In the genomic region with DNA sequence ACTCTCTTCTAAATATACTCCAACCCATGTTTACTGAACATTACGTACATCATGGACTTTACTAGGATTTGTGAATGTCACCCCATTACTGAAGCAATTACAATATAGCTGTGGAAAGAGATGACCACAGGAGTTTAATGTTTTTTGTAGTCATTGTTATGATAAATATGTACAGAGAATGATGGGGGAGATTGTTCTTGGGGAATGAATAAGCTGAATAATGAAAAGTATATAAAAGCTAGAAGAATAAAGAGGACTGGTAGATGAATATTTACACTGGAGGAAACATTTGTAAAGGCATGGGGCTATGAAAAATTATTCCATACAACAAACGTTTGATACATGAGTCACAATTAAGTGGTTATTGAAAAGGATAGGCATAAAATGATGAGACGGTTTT, we compare ENCODE assay signal across 35 cellular contexts.
"Had no signal": no experiment of that assay in that cellular context is flagged by ENCODE, and none has a peak within 500 bp of the region (broad histone marks: within the 10 kb centered on the region; RNA-seq: fewer than 3 reads in every experiment).

No MANE protein-coding gene starts in this region.

- H3K4me2 ChIP-seq: KMS-11 had no signal

- H3K36me3 ChIP-seq: MG63 had no signal

- H3K27ac ChIP-seq: KMS-11 had no signal

- H3K9ac ChIP-seq: KMS-11 had no signal

- H3K27me3 ChIP-seq: MG63 had no signal

- DNase-seq: Karpas-422, Kasumi-1, KG1, MG63, MM.1S, MV-4-11, NCI-H1048, NCI-H1092, NCI-H1092 treated with DMSO at 0.1 percent for 48 hours, NCI-H1105, NCI-H1105 treated with DMSO at 0.1 percent for 48 hours, NCI-H1417, NCI-H1417 treated with DMSO at 0.1 percent for 48 hours, NCI-H1436, NCI-H1436 treated with DMSO at 0.1 percent for 48 hours, NCI-H146, NCI-H1694, NCI-H1694 treated with DMSO at 0.1 percent for 48 hours, NCI-H187, NCI-H187 treated with DMSO at 0.1 percent for 48 hours, NCI-H1930, NCI-H2029, NCI-H2029 treated with DMSO at 0.1 percent for 48 hours, NCI-H2081, NCI-H2081 treated with DMSO at 0.1 percent for 48 hours, NCI-H2107, NCI-H2171, NCI-H2171 treated with DMSO at 0.1 percent for 48 hours, NCI-H2227 treated with DMSO at 0.1 percent for 48 hours, NCI-H226, NCI-H345, NCI-H446, NCI-H446 treated with DMSO at 0.1 percent for 48 hours, NCI-H510A had no signal

- H3K9me3 ChIP-seq: MG63 had no signal

- H3K4me3 ChIP-seq: MG63 had no signal
